Comparison of ENCODE assay signal across 1 cellular context in genomic region chr4:13537832-13538177, GRCh38.
TF ChIP-seq lines count a peak whose summit lies in the region.

No MANE protein-coding gene starts in this region.

TF ChIP-seq in H1, 55 proteins besides CTCF, POLR2A, EP300 and RAD21 (continued from another document):
- no peak for TF ChIP-seq ATF2 (IDR thresholded peaks at IDR 0.05; ENCODE audit: low read length)
- no peak for TF ChIP-seq RBBP5 (IDR thresholded peaks at IDR 0.05; ENCODE audit: borderline replicate concordance, low read depth, low read length)
- TF ChIP-seq SP4 (IDR thresholded peaks at IDR 0.05; ENCODE audit: low read length), result no peak
- no peak for TF ChIP-seq TBP (IDR thresholded peaks at IDR 0.05; ENCODE audit: low read depth, low read length)
- no peak for TF ChIP-seq JUND (IDR thresholded peaks at IDR 0.05; ENCODE audit: low read length)
- no peak for TF ChIP-seq USF2 (IDR thresholded peaks at IDR 0.05; ENCODE audit: low read length)
